Comparison of ENCODE assay signal across 1 cellular context in genomic region chr7:75842836-75843446, GRCh38.
TF ChIP-seq lines count a peak whose summit lies in the region.

No MANE protein-coding gene starts in this region.

TF ChIP-seq in K562, 482 proteins besides CTCF, POLR2A, EP300 and RAD21 (continued from another document):
- TF ChIP-seq, protein P1, sequence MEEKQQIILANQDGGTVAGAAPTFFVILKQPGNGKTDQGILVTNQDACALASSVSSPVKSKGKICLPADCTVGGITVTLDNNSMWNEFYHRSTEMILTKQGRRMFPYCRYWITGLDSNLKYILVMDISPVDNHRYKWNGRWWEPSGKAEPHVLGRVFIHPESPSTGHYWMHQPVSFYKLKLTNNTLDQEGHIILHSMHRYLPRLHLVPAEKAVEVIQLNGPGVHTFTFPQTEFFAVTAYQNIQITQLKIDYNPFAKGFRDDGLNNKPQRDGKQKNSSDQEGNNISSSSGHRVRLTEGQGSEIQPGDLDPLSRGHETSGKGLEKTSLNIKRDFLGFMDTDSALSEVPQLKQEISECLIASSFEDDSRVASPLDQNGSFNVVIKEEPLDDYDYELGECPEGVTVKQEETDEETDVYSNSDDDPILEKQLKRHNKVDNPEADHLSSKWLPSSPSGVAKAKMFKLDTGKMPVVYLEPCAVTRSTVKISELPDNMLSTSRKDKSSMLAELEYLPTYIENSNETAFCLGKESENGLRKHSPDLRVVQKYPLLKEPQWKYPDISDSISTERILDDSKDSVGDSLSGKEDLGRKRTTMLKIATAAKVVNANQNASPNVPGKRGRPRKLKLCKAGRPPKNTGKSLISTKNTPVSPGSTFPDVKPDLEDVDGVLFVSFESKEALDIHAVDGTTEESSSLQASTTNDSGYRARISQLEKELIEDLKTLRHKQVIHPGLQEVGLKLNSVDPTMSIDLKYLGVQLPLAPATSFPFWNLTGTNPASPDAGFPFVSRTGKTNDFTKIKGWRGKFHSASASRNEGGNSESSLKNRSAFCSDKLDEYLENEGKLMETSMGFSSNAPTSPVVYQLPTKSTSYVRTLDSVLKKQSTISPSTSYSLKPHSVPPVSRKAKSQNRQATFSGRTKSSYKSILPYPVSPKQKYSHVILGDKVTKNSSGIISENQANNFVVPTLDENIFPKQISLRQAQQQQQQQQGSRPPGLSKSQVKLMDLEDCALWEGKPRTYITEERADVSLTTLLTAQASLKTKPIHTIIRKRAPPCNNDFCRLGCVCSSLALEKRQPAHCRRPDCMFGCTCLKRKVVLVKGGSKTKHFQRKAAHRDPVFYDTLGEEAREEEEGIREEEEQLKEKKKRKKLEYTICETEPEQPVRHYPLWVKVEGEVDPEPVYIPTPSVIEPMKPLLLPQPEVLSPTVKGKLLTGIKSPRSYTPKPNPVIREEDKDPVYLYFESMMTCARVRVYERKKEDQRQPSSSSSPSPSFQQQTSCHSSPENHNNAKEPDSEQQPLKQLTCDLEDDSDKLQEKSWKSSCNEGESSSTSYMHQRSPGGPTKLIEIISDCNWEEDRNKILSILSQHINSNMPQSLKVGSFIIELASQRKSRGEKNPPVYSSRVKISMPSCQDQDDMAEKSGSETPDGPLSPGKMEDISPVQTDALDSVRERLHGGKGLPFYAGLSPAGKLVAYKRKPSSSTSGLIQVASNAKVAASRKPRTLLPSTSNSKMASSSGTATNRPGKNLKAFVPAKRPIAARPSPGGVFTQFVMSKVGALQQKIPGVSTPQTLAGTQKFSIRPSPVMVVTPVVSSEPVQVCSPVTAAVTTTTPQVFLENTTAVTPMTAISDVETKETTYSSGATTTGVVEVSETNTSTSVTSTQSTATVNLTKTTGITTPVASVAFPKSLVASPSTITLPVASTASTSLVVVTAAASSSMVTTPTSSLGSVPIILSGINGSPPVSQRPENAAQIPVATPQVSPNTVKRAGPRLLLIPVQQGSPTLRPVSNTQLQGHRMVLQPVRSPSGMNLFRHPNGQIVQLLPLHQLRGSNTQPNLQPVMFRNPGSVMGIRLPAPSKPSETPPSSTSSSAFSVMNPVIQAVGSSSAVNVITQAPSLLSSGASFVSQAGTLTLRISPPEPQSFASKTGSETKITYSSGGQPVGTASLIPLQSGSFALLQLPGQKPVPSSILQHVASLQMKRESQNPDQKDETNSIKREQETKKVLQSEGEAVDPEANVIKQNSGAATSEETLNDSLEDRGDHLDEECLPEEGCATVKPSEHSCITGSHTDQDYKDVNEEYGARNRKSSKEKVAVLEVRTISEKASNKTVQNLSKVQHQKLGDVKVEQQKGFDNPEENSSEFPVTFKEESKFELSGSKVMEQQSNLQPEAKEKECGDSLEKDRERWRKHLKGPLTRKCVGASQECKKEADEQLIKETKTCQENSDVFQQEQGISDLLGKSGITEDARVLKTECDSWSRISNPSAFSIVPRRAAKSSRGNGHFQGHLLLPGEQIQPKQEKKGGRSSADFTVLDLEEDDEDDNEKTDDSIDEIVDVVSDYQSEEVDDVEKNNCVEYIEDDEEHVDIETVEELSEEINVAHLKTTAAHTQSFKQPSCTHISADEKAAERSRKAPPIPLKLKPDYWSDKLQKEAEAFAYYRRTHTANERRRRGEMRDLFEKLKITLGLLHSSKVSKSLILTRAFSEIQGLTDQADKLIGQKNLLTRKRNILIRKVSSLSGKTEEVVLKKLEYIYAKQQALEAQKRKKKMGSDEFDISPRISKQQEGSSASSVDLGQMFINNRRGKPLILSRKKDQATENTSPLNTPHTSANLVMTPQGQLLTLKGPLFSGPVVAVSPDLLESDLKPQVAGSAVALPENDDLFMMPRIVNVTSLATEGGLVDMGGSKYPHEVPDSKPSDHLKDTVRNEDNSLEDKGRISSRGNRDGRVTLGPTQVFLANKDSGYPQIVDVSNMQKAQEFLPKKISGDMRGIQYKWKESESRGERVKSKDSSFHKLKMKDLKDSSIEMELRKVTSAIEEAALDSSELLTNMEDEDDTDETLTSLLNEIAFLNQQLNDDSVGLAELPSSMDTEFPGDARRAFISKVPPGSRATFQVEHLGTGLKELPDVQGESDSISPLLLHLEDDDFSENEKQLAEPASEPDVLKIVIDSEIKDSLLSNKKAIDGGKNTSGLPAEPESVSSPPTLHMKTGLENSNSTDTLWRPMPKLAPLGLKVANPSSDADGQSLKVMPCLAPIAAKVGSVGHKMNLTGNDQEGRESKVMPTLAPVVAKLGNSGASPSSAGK (IDR thresholded peaks at IDR 0.05) = peak; percentile 37
- TF ChIP-seq ZNF589 (CRISPR knock-in tag; IDR thresholded peaks at IDR 0.05; ENCODE audit: low read depth) (no peak), SIN3A (IDR thresholded peaks at IDR 0.05; ENCODE audit: borderline replicate concordance in 2 of 2, control insufficient read depth in 1 of 2, low read depth in 2 of 2, low read length in 2 of 2) (no peak), PTTG1 (tag; IDR thresholded peaks at IDR 0.05; ENCODE audit: low read depth) (no peak), SREBF2 (CRISPR knock-in tag; IDR thresholded peaks at IDR 0.05) (no peak), TGIF2 (CRISPR knock-in tag; IDR thresholded peaks at IDR 0.05) (no peak), CBFA2T3 (IDR thresholded peaks at IDR 0.05) (peak; percentile 67), GTF2E2 (tag; IDR thresholded peaks at IDR 0.05) (no peak), RBM14 (IDR thresholded peaks at IDR 0.05; ENCODE audit: borderline replicate concordance, insufficient read depth, low read depth, low read length) (no peak), EHMT2 (IDR thresholded peaks at IDR 0.05) (peak; percentile 8; the same call in 1 of the 2 replicates), ZC3H8 (IDR thresholded peaks at IDR 0.05) (peak; percentile 43; the same call in 1 of the 2 replicates), ZBTB43 (CRISPR knock-in tag; IDR thresholded peaks at IDR 0.05) (no peak), SOX6 (IDR thresholded peaks at IDR 0.05) (peak; percentile 89), ZNF134 (CRISPR knock-in tag; conservative IDR thresholded peaks at IDR 0.05) (no peak), GABPB2 (CRISPR knock-in tag; conservative IDR thresholded peaks at IDR 0.05) (no peak), MEF2A (IDR thresholded peaks at IDR 0.05; ENCODE audit: control insufficient read depth, low read depth, low read length) (no peak), STAT5A (IDR thresholded peaks at IDR 0.05; ENCODE audit: borderline replicate concordance, low read length) (peak; percentile 26; the same call in 1 of the 2 replicates), NCOA2 (IDR thresholded peaks at IDR 0.05; ENCODE audit: partially characterized antibody in 2 of 2) (no peak), BHLHE40 (IDR thresholded peaks at IDR 0.05; ENCODE audit: low read length) (no peak), USF1 (CRISPR knock-in tag; IDR thresholded peaks at IDR 0.05) (no peak), IRF1 (CRISPR knock-in tag; IDR thresholded peaks at IDR 0.05; ENCODE audit: borderline replicate concordance) (no peak), ILK (tag; IDR thresholded peaks at IDR 0.05; ENCODE audit: borderline replicate concordance, low read depth) (no peak)
- TF ChIP-seq, protein P2, sequence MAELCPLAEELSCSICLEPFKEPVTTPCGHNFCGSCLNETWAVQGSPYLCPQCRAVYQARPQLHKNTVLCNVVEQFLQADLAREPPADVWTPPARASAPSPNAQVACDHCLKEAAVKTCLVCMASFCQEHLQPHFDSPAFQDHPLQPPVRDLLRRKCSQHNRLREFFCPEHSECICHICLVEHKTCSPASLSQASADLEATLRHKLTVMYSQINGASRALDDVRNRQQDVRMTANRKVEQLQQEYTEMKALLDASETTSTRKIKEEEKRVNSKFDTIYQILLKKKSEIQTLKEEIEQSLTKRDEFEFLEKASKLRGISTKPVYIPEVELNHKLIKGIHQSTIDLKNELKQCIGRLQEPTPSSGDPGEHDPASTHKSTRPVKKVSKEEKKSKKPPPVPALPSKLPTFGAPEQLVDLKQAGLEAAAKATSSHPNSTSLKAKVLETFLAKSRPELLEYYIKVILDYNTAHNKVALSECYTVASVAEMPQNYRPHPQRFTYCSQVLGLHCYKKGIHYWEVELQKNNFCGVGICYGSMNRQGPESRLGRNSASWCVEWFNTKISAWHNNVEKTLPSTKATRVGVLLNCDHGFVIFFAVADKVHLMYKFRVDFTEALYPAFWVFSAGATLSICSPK (IDR thresholded peaks at IDR 0.05; ENCODE audit: borderline replicate concordance) = no peak
- TF ChIP-seq, protein P3, sequence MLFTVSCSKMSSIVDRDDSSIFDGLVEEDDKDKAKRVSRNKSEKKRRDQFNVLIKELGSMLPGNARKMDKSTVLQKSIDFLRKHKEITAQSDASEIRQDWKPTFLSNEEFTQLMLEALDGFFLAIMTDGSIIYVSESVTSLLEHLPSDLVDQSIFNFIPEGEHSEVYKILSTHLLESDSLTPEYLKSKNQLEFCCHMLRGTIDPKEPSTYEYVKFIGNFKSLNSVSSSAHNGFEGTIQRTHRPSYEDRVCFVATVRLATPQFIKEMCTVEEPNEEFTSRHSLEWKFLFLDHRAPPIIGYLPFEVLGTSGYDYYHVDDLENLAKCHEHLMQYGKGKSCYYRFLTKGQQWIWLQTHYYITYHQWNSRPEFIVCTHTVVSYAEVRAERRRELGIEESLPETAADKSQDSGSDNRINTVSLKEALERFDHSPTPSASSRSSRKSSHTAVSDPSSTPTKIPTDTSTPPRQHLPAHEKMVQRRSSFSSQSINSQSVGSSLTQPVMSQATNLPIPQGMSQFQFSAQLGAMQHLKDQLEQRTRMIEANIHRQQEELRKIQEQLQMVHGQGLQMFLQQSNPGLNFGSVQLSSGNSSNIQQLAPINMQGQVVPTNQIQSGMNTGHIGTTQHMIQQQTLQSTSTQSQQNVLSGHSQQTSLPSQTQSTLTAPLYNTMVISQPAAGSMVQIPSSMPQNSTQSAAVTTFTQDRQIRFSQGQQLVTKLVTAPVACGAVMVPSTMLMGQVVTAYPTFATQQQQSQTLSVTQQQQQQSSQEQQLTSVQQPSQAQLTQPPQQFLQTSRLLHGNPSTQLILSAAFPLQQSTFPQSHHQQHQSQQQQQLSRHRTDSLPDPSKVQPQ (CRISPR knock-in tag; IDR thresholded peaks at IDR 0.05; ENCODE audit: borderline replicate concordance) = no peak
- TF ChIP-seq, protein P4, sequence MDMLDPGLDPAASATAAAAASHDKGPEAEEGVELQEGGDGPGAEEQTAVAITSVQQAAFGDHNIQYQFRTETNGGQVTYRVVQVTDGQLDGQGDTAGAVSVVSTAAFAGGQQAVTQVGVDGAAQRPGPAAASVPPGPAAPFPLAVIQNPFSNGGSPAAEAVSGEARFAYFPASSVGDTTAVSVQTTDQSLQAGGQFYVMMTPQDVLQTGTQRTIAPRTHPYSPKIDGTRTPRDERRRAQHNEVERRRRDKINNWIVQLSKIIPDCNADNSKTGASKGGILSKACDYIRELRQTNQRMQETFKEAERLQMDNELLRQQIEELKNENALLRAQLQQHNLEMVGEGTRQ (CRISPR knock-in tag; IDR thresholded peaks at IDR 0.05) = no peak
TF ChIP-seq in K562: peak in this region for 73.
